Comparison of ENCODE assay signal across 1 cellular context in the genomic region with DNA sequence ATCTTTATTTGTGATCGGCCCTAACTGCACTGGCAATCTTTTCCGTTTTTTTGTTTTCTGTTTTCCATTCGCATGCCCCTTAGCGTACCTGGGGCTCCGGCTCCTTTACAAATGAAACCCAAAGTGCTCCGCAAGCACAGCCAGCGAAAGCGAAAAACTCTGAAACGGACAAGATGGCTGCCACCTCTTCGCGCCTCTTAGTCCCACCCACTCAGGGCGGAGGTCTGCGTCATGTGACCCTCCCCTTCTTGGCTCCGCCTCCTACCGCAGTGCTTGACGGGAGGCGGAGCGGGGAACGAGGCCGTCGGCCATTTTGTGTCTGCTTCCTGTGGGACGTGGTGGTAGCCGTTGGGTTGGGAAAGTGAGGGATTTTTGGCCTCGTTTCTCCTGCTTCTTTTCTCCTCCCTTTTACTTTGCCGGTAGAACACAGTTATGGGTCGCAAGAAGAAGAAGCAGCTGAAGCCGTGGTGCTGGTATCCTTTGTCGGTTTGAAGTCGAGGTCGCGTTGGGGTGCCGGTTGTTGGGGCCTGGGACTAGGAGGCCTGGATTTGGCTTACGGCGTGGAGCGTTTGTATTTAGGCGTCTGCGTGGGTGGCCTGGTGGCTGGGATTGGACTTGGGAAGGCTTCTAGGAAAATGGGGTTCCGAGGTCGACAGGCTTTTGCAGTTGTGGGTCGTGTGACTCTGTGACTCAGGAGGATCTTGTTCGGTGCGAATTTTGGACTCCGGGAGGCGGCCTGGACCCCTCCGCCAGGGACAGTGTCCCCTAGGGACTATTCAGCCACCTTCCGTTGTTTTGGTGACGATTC.
TF ChIP-seq lines count a peak whose summit lies in the region.

TSS of gene ZNF207 (plus strand) at position 304 of the 808 bp plus-strand sequence. CDS start at position 433, 129 bp downstream.

TF ChIP-seq in A549, 52 proteins besides CTCF, POLR2A, EP300 and RAD21 (continued from another document):
- TF ChIP-seq MAX (IDR thresholded peaks at IDR 0.05) (peak; percentile 89), RARB (CRISPR knock-in tag; IDR thresholded peaks at IDR 0.05) (no peak), GATA3 (IDR thresholded peaks at IDR 0.05; ENCODE audit: borderline replicate concordance) (no peak), SREBF2 (IDR thresholded peaks at IDR 0.05) (no peak), TP53 (CRISPR knock-in tag; IDR thresholded peaks at IDR 0.05) (peak; percentile 73; the same call in 1 of the 2 replicates), CBX2 (IDR thresholded peaks at IDR 0.05; ENCODE audit: borderline replicate concordance, low read depth) (no peak), KDM1A (IDR thresholded peaks at IDR 0.05; ENCODE audit: low read depth) (no peak), CHD4 (IDR thresholded peaks at IDR 0.05; ENCODE audit: borderline replicate concordance) (no peak), RCOR1 (IDR thresholded peaks at IDR 0.05; ENCODE audit: low read depth, low read length) (no peak), TFCP2L1 (CRISPR knock-in tag; IDR thresholded peaks at IDR 0.05) (0 out of 2 replicates have a peak, but pooled peaks have one; percentile 51), JUN (IDR thresholded peaks at IDR 0.05) (peak; percentile 95 to 97), FOSB (CRISPR knock-in tag; IDR thresholded peaks at IDR 0.05) (peak; percentile 68; the same call in 1 of the 2 replicates), FOSL2 (IDR thresholded peaks at IDR 0.05) (no peak), FOSL2 (CRISPR knock-in tag; IDR thresholded peaks at IDR 0.05) (0 out of 2 replicates have a peak, but pooled peaks have one; percentile 2), CEBPB (IDR thresholded peaks at IDR 0.05) (no peak)
- TF ChIP-seq, protein P1, sequence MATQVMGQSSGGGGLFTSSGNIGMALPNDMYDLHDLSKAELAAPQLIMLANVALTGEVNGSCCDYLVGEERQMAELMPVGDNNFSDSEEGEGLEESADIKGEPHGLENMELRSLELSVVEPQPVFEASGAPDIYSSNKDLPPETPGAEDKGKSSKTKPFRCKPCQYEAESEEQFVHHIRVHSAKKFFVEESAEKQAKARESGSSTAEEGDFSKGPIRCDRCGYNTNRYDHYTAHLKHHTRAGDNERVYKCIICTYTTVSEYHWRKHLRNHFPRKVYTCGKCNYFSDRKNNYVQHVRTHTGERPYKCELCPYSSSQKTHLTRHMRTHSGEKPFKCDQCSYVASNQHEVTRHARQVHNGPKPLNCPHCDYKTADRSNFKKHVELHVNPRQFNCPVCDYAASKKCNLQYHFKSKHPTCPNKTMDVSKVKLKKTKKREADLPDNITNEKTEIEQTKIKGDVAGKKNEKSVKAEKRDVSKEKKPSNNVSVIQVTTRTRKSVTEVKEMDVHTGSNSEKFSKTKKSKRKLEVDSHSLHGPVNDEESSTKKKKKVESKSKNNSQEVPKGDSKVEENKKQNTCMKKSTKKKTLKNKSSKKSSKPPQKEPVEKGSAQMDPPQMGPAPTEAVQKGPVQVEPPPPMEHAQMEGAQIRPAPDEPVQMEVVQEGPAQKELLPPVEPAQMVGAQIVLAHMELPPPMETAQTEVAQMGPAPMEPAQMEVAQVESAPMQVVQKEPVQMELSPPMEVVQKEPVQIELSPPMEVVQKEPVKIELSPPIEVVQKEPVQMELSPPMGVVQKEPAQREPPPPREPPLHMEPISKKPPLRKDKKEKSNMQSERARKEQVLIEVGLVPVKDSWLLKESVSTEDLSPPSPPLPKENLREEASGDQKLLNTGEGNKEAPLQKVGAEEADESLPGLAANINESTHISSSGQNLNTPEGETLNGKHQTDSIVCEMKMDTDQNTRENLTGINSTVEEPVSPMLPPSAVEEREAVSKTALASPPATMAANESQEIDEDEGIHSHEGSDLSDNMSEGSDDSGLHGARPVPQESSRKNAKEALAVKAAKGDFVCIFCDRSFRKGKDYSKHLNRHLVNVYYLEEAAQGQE (IDR thresholded peaks at IDR 0.05), result peak; percentile 35; the same call in 1 of the 2 replicates
- TF ChIP-seq, protein P2, sequence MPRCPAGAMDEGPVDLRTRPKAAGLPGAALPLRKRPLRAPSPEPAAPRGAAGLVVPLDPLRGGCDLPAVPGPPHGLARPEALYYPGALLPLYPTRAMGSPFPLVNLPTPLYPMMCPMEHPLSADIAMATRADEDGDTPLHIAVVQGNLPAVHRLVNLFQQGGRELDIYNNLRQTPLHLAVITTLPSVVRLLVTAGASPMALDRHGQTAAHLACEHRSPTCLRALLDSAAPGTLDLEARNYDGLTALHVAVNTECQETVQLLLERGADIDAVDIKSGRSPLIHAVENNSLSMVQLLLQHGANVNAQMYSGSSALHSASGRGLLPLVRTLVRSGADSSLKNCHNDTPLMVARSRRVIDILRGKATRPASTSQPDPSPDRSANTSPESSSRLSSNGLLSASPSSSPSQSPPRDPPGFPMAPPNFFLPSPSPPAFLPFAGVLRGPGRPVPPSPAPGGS (IDR thresholded peaks at IDR 0.05), result peak; percentile 95
